ENCODE assay signal across 20 cellular contexts in genomic region chr2:62811086-62811485, GRCh38.
DNase-seq lines count a peak whose midpoint lies in the region; ATAC-seq and TF ChIP-seq lines count a peak whose summit lies in the region.
"Had no signal": no experiment of that assay in that cellular context is flagged by ENCODE, and none has a peak within 500 bp of the region (broad histone marks: within the 10 kb centered on the region; RNA-seq: fewer than 3 reads in every experiment).

No MANE protein-coding gene starts in this region.

- H3K36me3 ChIP-seq in DND-41 (ENCODE audit: insufficient read depth, low read length), result peaks cover 23% of the 10 kb centered on the region
- H3K36me3 ChIP-seq in KOPT-K1 (ENCODE audit: insufficient read depth, low read length), result no peaks in the 10 kb centered on the region
- peaks cover 4 to 24% of the 10 kb centered on the region in 2 experiments for H3K36me3 ChIP-seq in SK-N-SH (replicated peaks in 1 of 2; ENCODE audit: control insufficient read depth in 1 of 2, insufficient read depth in 2 of 2, low read length in 1 of 2)
- H3K36me3 ChIP-seq: HAP-1 had no signal

- H3K9ac ChIP-seq in DND-41 (ENCODE audit: low read depth, low read length) (peak overlapping the region; percentile 11; the same call in 1 of the 2 replicates), SK-N-SH (no peak overlapping the region)

- H3K4me1 ChIP-seq in DND-41 (ENCODE audit: insufficient read depth, low read length), result peaks cover 83% of the 10 kb centered on the region
- peaks cover 0 to 3% of the 10 kb centered on the region in 2 experiments; a peak in 1 of 4 replicates for H3K4me1 ChIP-seq in SK-N-SH (ENCODE audit: control insufficient read depth in 1 of 2, insufficient read depth in 2 of 2, low read depth in 1 of 2, low read length in 1 of 2)

- H3K9me3 ChIP-seq in DND-41 (ENCODE audit: insufficient read depth, low read length, severe bottlenecking) (peaks cover 25% of the 10 kb centered on the region), KOPT-K1 (ENCODE audit: insufficient read depth, low read length, poor library complexity, severe bottlenecking) (peaks cover 32% of the 10 kb centered on the region), SK-N-SH (no peaks in the 10 kb centered on the region)
- H3K9me3 ChIP-seq: A549, HAP-1 had no signal

- no peaks in the 10 kb centered on the region for H4K20me1 ChIP-seq in DND-41 (ENCODE audit: insufficient read depth, low read length)
- H4K20me1 ChIP-seq in SK-N-SH (ENCODE audit: insufficient read depth), result no peaks in the 10 kb centered on the region

- H3K4me3 ChIP-seq in DND-41 (ENCODE audit: low read depth in 1 of 2, low read length in 2 of 2) (no peak overlapping the region), SK-N-SH (ENCODE audit: low read depth in 2 of 2, low read length in 1 of 2) (no peak overlapping the region)
- H3K4me3 ChIP-seq: A549, HAP-1 had no signal

- TF ChIP-seq RAD21 in SK-N-SH (IDR thresholded peaks at IDR 0.05; ENCODE audit: low read length), result no peak

- H3K27me3 ChIP-seq in DND-41 (ENCODE audit: insufficient read depth, low read length, poor library complexity) (no peaks in the 10 kb centered on the region), SK-N-SH (ENCODE audit: insufficient read depth) (no peaks in the 10 kb centered on the region)

- CTCF ChIA-PET in SK-N-SH (lab: Yijun Ruan, JAX), result interaction anchor here (1.3 kb wide), 1 partner anchor 354 kb away, joined by 3 read pairs; no protein-coding TSS in a partner anchor

- TF ChIP-seq CTCF in DND-41 (IDR thresholded peaks at IDR 0.05; ENCODE audit: borderline replicate concordance, extremely low read depth, low read length, poor library complexity, severe bottlenecking) (no peak), SK-N-SH (IDR thresholded peaks at IDR 0.05) (no peak)

- H3K79me2 ChIP-seq in DND-41 (ENCODE audit: insufficient read depth, low read length), result peaks cover 40% of the 10 kb centered on the region
- peaks cover 30% of the 10 kb centered on the region for H3K79me2 ChIP-seq in SK-N-SH (ENCODE audit: insufficient read depth)

- H2AFZ ChIP-seq in DND-41 (ENCODE audit: low read depth, low read length), result no peak overlapping the region
- H2AFZ ChIP-seq in SK-N-SH (ENCODE audit: low read depth), result no peak overlapping the region

- peak overlapping the region; percentile 87 for H3K27ac ChIP-seq in DND-41 (ENCODE audit: low read length)
- peak overlapping the region; percentile 63 for H3K27ac ChIP-seq in KOPT-K1 (ENCODE audit: low read depth, low read length, poor library complexity, severe bottlenecking)
- peak overlapping the region in 1 of 2 experiments; percentile 4; a peak in 1 of 4 replicates for H3K27ac ChIP-seq in SK-N-SH (ENCODE audit: low read depth in 2 of 2, low read length in 1 of 2)
- H3K27ac ChIP-seq: A549 had no signal

- ATAC-seq in DND-41 (ENCODE audit: insufficient read depth, low read depth) (no peak), GM18861 (IDR thresholded peaks at IDR 0.05; ENCODE audit: unreplicated experiment) (no peak)
- ATAC-seq: A549 had no signal

- H3K4me2 ChIP-seq in DND-41 (ENCODE audit: insufficient read depth, low read length), result peak overlapping the region; percentile 64
- H3K4me2 ChIP-seq in SK-N-SH, result no peak overlapping the region
- H3K4me2 ChIP-seq: A549 had no signal

- 75% methylated on average over 2 of the region's 2 CpGs for WGBS in SK-N-SH (ENCODE audit: low lambda C conversion rate)

- no peaks in the 10 kb centered on the region for H3K9me2 ChIP-seq in SK-N-SH

- H3F3A ChIP-seq in SK-N-SH (replicated peaks; ENCODE audit: insufficient read depth), result no peaks in the 10 kb centered on the region

- DNase-seq in DND-41 (no peak), SK-N-SH (peak; percentile 26), DMS79 (lab: John Stamatoyannopoulos, UW) (no peak), NCI-H774 (lab: John Stamatoyannopoulos, UW) (no peak)
- no peak for DNase-seq in activated CD8-positive, alpha-beta memory T cell treated with anti-CD3 and anti-CD28 coated beads, Interleukin-2, amount 50 U/mL, for 4 hours
- DNase-seq: 8988T; ACHN; AML-193; C1 segment of cervical spinal cord; Calu3; CD4-positive, alpha-beta memory T cell; COR-L47; DMS53; GF-D8; GOT3; HFFc6 had no signal

- POLR2A ChIA-PET in SK-N-SH (lab: Yijun Ruan, JAX), result no interaction called here

- TF ChIP-seq EP300 in SK-N-SH (IDR thresholded peaks at IDR 0.05; ENCODE audit: borderline replicate concordance in 1 of 2, low read depth in 1 of 2, low read length in 1 of 2), result no peak

TF ChIP-seq in SK-N-SH, 30 proteins besides CTCF, POLR2A, EP300 and RAD21:
- TF ChIP-seq MXI1 (IDR thresholded peaks at IDR 0.05; ENCODE audit: low read depth, low read length) (peak; percentile 66; the same call in 1 of the 2 replicates), GATA2 (CRISPR knock-in tag; IDR thresholded peaks at IDR 0.05) (no peak), RCOR1 (IDR thresholded peaks at IDR 0.05; ENCODE audit: low read length) (peak; percentile 17; the same call in 1 of the 2 replicates)
